1 cellular context compared by ENCODE assay signal in the genomic region with DNA sequence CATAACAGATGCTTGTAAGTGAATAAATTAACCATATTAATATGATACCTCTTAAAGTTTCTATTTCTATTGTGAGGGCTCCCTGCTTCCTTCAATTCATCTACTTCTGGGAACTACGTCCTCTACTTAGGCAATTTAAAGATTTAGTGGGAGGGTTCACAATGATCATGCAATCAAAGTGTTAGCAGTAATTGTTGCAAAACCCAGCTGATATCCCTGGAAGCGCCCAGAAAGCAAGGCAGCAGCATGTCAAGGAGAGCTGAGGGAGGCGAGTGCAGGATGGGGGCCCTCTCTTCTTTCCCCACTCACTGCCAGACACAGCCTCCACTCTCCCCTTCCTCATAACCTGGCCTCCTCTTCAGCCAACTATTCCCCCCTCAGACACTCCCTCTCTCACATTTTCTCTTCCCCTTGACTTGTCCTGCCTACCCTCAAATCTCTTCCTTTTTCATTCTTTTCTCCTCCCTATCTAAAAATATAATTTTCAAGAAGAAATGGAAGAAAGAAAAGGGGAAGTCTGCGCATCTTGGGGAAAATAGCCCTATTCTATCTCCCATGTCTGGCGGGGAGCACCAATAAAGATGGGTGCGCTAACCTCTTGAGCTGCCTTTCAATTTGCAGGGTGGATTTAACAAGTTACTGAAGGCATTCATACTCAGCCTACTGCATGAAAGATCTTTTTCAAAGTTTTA.
A peak's percentile ranks its signal among the peaks of the same experiment; 100 is the strongest.
TF ChIP-seq lines count a peak whose summit lies in the region.

No MANE protein-coding gene starts in this region.

TF ChIP-seq in HepG2, 621 proteins besides CTCF, POLR2A, EP300 and RAD21:
- no peak for TF ChIP-seq XBP1 (CRISPR knock-in tag; IDR thresholded peaks at IDR 0.05)
- TF ChIP-seq THYN1 (CRISPR knock-in tag; IDR thresholded peaks at IDR 0.05; ENCODE audit: borderline replicate concordance, low read depth), result no peak
- TF ChIP-seq, protein P1, sequence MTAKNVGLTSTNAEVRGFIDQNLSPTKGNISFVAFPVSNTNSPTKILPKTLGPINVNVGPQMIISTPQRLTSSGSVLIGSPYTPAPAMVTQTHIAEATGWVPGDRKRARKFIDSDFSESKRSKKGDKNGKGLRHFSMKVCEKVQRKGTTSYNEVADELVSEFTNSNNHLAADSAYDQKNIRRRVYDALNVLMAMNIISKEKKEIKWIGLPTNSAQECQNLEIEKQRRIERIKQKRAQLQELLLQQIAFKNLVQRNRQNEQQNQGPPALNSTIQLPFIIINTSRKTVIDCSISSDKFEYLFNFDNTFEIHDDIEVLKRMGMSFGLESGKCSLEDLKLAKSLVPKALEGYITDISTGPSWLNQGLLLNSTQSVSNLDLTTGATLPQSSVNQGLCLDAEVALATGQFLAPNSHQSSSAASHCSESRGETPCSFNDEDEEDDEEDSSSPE (CRISPR knock-in tag; IDR thresholded peaks at IDR 0.05), result no peak
- TF ChIP-seq ZNF557 (CRISPR knock-in tag; IDR thresholded peaks at IDR 0.05), result no peak
- TF ChIP-seq, protein P2, sequence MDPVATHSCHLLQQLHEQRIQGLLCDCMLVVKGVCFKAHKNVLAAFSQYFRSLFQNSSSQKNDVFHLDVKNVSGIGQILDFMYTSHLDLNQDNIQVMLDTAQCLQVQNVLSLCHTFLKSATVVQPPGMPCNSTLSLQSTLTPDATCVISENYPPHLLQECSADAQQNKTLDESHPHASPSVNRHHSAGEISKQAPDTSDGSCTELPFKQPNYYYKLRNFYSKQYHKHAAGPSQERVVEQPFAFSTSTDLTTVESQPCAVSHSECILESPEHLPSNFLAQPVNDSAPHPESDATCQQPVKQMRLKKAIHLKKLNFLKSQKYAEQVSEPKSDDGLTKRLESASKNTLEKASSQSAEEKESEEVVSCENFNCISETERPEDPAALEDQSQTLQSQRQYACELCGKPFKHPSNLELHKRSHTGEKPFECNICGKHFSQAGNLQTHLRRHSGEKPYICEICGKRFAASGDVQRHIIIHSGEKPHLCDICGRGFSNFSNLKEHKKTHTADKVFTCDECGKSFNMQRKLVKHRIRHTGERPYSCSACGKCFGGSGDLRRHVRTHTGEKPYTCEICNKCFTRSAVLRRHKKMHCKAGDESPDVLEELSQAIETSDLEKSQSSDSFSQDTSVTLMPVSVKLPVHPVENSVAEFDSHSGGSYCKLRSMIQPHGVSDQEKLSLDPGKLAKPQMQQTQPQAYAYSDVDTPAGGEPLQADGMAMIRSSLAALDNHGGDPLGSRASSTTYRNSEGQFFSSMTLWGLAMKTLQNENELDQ (CRISPR knock-in tag; IDR thresholded peaks at IDR 0.05; ENCODE audit: borderline replicate concordance), result no peak
- TF ChIP-seq, protein P3, sequence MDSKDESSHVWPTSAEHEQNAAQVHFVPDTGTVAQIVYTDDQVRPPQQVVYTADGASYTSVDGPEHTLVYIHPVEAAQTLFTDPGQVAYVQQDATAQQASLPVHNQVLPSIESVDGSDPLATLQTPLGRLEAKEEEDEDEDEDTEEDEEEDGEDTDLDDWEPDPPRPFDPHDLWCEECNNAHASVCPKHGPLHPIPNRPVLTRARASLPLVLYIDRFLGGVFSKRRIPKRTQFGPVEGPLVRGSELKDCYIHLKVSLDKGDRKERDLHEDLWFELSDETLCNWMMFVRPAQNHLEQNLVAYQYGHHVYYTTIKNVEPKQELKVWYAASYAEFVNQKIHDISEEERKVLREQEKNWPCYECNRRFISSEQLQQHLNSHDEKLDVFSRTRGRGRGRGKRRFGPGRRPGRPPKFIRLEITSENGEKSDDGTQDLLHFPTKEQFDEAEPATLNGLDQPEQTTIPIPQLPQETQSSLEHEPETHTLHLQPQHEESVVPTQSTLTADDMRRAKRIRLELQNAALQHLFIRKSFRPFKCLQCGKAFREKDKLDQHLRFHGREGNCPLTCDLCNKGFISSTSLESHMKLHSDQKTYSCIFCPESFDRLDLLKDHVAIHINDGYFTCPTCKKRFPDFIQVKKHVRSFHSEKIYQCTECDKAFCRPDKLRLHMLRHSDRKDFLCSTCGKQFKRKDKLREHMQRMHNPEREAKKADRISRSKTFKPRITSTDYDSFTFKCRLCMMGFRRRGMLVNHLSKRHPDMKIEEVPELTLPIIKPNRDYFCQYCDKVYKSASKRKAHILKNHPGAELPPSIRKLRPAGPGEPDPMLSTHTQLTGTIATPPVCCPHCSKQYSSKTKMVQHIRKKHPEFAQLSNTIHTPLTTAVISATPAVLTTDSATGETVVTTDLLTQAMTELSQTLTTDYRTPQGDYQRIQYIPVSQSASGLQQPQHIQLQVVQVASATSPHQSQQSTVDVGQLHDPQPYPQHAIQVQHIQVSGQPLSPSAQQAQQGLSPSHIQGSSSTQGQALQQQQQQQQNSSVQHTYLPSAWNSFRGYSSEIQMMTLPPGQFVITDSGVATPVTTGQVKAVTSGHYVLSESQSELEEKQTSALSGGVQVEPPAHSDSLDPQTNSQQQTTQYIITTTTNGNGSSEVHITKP (CRISPR knock-in tag; IDR thresholded peaks at IDR 0.05; ENCODE audit: low read depth), result no peak
- TF ChIP-seq HNRNPUL1 (IDR thresholded peaks at IDR 0.05; ENCODE audit: low read depth, low read length), result no peak
- no peak for TF ChIP-seq RAD51 (IDR thresholded peaks at IDR 0.05; ENCODE audit: borderline replicate concordance)
- TF ChIP-seq, protein P4, sequence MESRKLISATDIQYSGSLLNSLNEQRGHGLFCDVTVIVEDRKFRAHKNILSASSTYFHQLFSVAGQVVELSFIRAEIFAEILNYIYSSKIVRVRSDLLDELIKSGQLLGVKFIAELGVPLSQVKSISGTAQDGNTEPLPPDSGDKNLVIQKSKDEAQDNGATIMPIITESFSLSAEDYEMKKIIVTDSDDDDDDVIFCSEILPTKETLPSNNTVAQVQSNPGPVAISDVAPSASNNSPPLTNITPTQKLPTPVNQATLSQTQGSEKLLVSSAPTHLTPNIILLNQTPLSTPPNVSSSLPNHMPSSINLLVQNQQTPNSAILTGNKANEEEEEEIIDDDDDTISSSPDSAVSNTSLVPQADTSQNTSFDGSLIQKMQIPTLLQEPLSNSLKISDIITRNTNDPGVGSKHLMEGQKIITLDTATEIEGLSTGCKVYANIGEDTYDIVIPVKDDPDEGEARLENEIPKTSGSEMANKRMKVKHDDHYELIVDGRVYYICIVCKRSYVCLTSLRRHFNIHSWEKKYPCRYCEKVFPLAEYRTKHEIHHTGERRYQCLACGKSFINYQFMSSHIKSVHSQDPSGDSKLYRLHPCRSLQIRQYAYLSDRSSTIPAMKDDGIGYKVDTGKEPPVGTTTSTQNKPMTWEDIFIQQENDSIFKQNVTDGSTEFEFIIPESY (CRISPR knock-in tag; IDR thresholded peaks at IDR 0.05), result 0 out of 2 replicates have a peak, but pooled peaks have one; percentile 11
- no peak for TF ChIP-seq RARA (CRISPR knock-in tag; IDR thresholded peaks at IDR 0.05)
- no peak for TF ChIP-seq CREB1 (IDR thresholded peaks at IDR 0.05)
- TF ChIP-seq CREB1 (CRISPR knock-in tag; IDR thresholded peaks at IDR 0.05), result 0 out of 2 replicates have a peak, but pooled peaks have one; percentile 11
- TF ChIP-seq, protein P5, sequence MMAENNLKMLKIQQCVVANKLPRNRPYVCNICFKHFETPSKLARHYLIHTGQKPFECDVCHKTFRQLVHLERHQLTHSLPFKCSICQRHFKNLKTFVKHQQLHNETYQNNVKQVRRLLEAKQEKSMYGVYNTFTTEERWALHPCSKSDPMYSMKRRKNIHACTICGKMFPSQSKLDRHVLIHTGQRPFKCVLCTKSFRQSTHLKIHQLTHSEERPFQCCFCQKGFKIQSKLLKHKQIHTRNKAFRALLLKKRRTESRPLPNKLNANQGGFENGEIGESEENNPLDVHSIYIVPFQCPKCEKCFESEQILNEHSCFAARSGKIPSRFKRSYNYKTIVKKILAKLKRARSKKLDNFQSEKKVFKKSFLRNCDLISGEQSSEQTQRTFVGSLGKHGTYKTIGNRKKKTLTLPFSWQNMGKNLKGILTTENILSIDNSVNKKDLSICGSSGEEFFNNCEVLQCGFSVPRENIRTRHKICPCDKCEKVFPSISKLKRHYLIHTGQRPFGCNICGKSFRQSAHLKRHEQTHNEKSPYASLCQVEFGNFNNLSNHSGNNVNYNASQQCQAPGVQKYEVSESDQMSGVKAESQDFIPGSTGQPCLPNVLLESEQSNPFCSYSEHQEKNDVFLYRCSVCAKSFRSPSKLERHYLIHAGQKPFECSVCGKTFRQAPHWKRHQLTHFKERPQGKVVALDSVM (CRISPR knock-in tag; IDR thresholded peaks at IDR 0.05), result peak; percentile 73
